Comparison of ENCODE assay signal across 2 cellular contexts in genomic region chr20:58268936-58269619, GRCh38.
TF ChIP-seq lines count a peak whose summit lies in the region.

No MANE protein-coding gene starts in this region.

TF ChIP-seq in SK-N-SH, 30 proteins besides CTCF, POLR2A, EP300 and RAD21:
- TF ChIP-seq FOSL2 (IDR thresholded peaks at IDR 0.05; ENCODE audit: borderline replicate concordance, low read depth), result no peak
- no peak for TF ChIP-seq YY1 (IDR thresholded peaks at IDR 0.05; ENCODE audit: low read depth)
- TF ChIP-seq NFIC (IDR thresholded peaks at IDR 0.05; ENCODE audit: borderline replicate concordance), result peak; percentile 21; the same call in 1 of the 2 replicates
- TF ChIP-seq MXI1 (IDR thresholded peaks at IDR 0.05; ENCODE audit: low read depth, low read length), result no peak
- no peak for TF ChIP-seq CHD2 (IDR thresholded peaks at IDR 0.05; ENCODE audit: low read length, partially characterized antibody)

TF ChIP-seq in SK-N-SH treated with all-trans-retinoic acid at 6 μM for 48 hours, 23 proteins besides CTCF, POLR2A, EP300 and RAD21:
- TF ChIP-seq PPARA (CRISPR knock-in tag; IDR thresholded peaks at IDR 0.05; ENCODE audit: borderline replicate concordance) (no peak), CSRNP3 (CRISPR knock-in tag; IDR thresholded peaks at IDR 0.05) (no peak), ZC3H10 (CRISPR knock-in tag; IDR thresholded peaks at IDR 0.05) (no peak), TSHZ2 (CRISPR knock-in tag; IDR thresholded peaks at IDR 0.05) (no peak), ZNF8 (CRISPR knock-in tag; IDR thresholded peaks at IDR 0.05) (no peak), ZFP30 (CRISPR knock-in tag; IDR thresholded peaks at IDR 0.05) (no peak), ZFP3 (CRISPR knock-in tag; IDR thresholded peaks at IDR 0.05) (no peak), ZNF70 (CRISPR knock-in tag; IDR thresholded peaks at IDR 0.05) (no peak), POU6F1 (CRISPR knock-in tag; IDR thresholded peaks at IDR 0.05; ENCODE audit: borderline replicate concordance, low read depth) (no peak), PATZ1 (CRISPR knock-in tag; IDR thresholded peaks at IDR 0.05; ENCODE audit: borderline replicate concordance) (no peak), BACH2 (CRISPR knock-in tag; IDR thresholded peaks at IDR 0.05; ENCODE audit: borderline replicate concordance) (no peak), ZNF565 (CRISPR knock-in tag; conservative IDR thresholded peaks at IDR 0.05; ENCODE audit: low read depth) (no peak), TOX (CRISPR knock-in tag; IDR thresholded peaks at IDR 0.05; ENCODE audit: borderline replicate concordance) (no peak), CREB5 (CRISPR knock-in tag; IDR thresholded peaks at IDR 0.05; ENCODE audit: low read depth) (no peak), RARB (CRISPR knock-in tag; IDR thresholded peaks at IDR 0.05) (no peak), ARNTL (CRISPR knock-in tag; IDR thresholded peaks at IDR 0.05; ENCODE audit: borderline replicate concordance, low read depth) (no peak), ESRRG (CRISPR knock-in tag; IDR thresholded peaks at IDR 0.05) (no peak), SNAI2 (CRISPR knock-in tag; IDR thresholded peaks at IDR 0.05) (no peak)
